ENCODE assay signal across 1 cellular context in the genomic region with DNA sequence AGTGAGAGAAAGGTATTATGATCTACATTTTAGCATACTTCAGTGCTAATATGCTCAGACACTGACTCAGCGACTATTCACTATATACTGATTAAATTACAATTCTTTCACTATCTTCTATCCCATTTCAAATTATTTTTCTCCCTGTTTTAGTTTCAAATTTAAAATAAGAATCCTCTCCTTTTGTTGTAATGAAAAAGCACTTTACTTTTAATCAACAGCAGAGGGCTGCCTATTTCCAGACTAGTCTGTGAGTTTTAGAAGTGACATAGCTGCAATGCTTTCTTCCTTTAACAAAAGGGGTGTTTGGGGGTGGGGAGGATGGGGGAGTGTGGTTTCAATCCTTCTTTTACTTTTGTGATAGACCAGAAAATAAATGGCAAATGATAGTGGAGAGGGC.
TF ChIP-seq lines count a peak whose summit lies in the region.

No MANE protein-coding gene starts in this region.

TF ChIP-seq in K562, 482 proteins besides CTCF, POLR2A, EP300 and RAD21 (continued from another document):
- TF ChIP-seq, protein P1, sequence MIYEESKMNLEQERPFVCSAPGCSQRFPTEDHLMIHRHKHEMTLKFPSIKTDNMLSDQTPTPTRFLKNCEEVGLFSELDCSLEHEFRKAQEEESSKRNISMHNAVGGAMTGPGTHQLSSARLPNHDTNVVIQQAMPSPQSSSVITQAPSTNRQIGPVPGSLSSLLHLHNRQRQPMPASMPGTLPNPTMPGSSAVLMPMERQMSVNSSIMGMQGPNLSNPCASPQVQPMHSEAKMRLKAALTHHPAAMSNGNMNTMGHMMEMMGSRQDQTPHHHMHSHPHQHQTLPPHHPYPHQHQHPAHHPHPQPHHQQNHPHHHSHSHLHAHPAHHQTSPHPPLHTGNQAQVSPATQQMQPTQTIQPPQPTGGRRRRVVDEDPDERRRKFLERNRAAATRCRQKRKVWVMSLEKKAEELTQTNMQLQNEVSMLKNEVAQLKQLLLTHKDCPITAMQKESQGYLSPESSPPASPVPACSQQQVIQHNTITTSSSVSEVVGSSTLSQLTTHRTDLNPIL (CRISPR knock-in tag; IDR thresholded peaks at IDR 0.05): no peak
- TF ChIP-seq SNRNP70 (optimal IDR thresholded peaks at IDR 0.05; ENCODE audit: low read depth, low read length): no peak
- TF ChIP-seq ZNF316 (IDR thresholded peaks at IDR 0.05): peak; percentile 52
- TF ChIP-seq, protein P2, sequence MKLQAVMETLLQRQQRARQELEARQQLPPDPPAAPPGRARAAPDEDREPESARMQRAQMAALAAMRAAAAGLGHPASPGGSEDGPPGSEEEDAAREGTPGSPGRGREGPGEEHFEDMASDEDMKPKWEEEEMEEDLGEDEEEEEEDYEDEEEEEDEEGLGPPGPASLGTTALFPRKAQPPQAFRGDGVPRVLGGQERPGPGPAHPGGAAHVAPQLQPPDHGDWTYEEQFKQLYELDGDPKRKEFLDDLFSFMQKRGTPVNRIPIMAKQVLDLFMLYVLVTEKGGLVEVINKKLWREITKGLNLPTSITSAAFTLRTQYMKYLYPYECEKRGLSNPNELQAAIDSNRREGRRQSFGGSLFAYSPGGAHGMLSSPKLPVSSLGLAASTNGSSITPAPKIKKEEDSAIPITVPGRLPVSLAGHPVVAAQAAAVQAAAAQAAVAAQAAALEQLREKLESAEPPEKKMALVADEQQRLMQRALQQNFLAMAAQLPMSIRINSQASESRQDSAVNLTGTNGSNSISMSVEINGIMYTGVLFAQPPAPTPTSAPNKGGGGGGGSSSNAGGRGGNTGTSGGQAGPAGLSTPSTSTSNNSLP (IDR thresholded peaks at IDR 0.05; ENCODE audit: borderline replicate concordance, low read depth, low read length): no peak
- TF ChIP-seq HMGN3 (IDR thresholded peaks at IDR 0.05; ENCODE audit: borderline replicate concordance, extremely low read depth, insufficient read length, low read depth, low read length): no peak
